11 cellular contexts compared by ENCODE assay signal in genomic region chr3:46393554-46394434, GRCh38. TPM values are rescaled to one million over a fixed set of nuclear protein-coding genes. Genes with fewer than 3 reads are reported as not detected.
DNase-seq lines count a peak whose midpoint lies in the region; TF ChIP-seq lines count a peak whose summit lies in the region.
"Had no signal": no experiment of that assay in that cellular context is flagged by ENCODE, and none has a peak within 500 bp of the region (broad histone marks: within the 10 kb centered on the region; RNA-seq: fewer than 3 reads in every experiment).

No MANE protein-coding gene starts in this region.

- no peak overlapping the region for H2BK5ac ChIP-seq in mesenchymal stem cell (ENCODE audit: low read depth, low read length, poor library complexity, severe bottlenecking)

- H3K9me2 ChIP-seq in PC-9 (ENCODE audit: insufficient read depth), result no peaks in the 10 kb centered on the region

- H3K4ac ChIP-seq in mesenchymal stem cell (ENCODE audit: low read depth in 1 of 2, low read length in 2 of 2), result no peak overlapping the region

- DNase-seq in AML-193 (lab: John Stamatoyannopoulos, UW), result peak; percentile 78 to 79
- DNase-seq in HuH-7 (ENCODE audit: low spot score), result peak; percentile 68
- peak in 1 of 2 experiments; percentile 91 for DNase-seq in PC-9
- DNase-seq in iPS DF 19.7 (ENCODE audit: low read depth, low spot score), result peak; percentile 20
- DNase-seq in OCI-M2 (lab: John Stamatoyannopoulos, UW; ENCODE audit: unreplicated experiment), result no peak
- DNase-seq in AG08396 (ENCODE audit: low spot score), result no peak
- DNase-seq in mesenchymal stem cell, result no peak
- DNase-seq in MG63, result no peak
- DNase-seq: cerebellar nuclear complex; NCI-H1417 treated with DMSO at 0.1 percent for 48 hours; stimulated activated CD4-positive, alpha-beta T cell treated with anti-CD3 and anti-CD28 coated beads, Interleukin-12 subunit alpha, Interleukin-12 subunit beta, amount 100 ng/mL, for 4 hours had no signal

- no peak overlapping the region for H3K23ac ChIP-seq in mesenchymal stem cell (ENCODE audit: low read length in 2 of 2)

- no peak overlapping the region for H2AK5ac ChIP-seq in mesenchymal stem cell (ENCODE audit: low read length, severe bottlenecking)

- no peak overlapping the region for H3K18ac ChIP-seq in mesenchymal stem cell (ENCODE audit: low read depth in 1 of 2, low read length in 2 of 2)

- no peak overlapping the region for H4K91ac ChIP-seq in mesenchymal stem cell (ENCODE audit: low read length)

- H4K8ac ChIP-seq in mesenchymal stem cell (ENCODE audit: low read length), result no peak overlapping the region

- H3F3A ChIP-seq in PC-9 (ENCODE audit: insufficient read depth, low read depth), result peaks cover 57% of the 10 kb centered on the region

- H3K27ac ChIP-seq in PC-9 (peak overlapping the region; percentile 95), mesenchymal stem cell (ENCODE audit: low read length, poor library complexity, severe bottlenecking) (no peak overlapping the region)

- no peaks in the 10 kb centered on the region for H4K20me1 ChIP-seq in PC-9 (ENCODE audit: insufficient read depth)

- H3K79me1 ChIP-seq in mesenchymal stem cell (replicated peaks; ENCODE audit: low read length, poor library complexity, severe bottlenecking), result no peaks in the 10 kb centered on the region

- H2BK12ac ChIP-seq in mesenchymal stem cell (ENCODE audit: low read length in 2 of 2), result no peak overlapping the region

- intact Hi-C loops in PC-9 (cut with micrococcal nuclease; ENCODE audit: unreplicated experiment), result no loop called here

- H3K9me3 ChIP-seq in PC-9 (ENCODE audit: insufficient read depth, low read depth) (no peaks in the 10 kb centered on the region), mesenchymal stem cell (ENCODE audit: control insufficient read depth, low read length) (no peaks in the 10 kb centered on the region), MG63 (no peaks in the 10 kb centered on the region)

- peaks cover 48% of the 10 kb centered on the region for H3K79me2 ChIP-seq in PC-9 (ENCODE audit: low read depth)

- H3K4me2 ChIP-seq in PC-9 (peak overlapping the region; percentile 71), mesenchymal stem cell (ENCODE audit: low read length, poor library complexity, severe bottlenecking) (no peak overlapping the region)

- H3K4me3 ChIP-seq in PC-9 (no peak overlapping the region), mesenchymal stem cell (ENCODE audit: insufficient read depth in 1 of 2, low read depth in 1 of 2, low read length in 2 of 2) (no peak overlapping the region), MG63 (no peak overlapping the region)

- H3K14ac ChIP-seq in mesenchymal stem cell (ENCODE audit: low read length in 2 of 2), result no peak overlapping the region

- CTCF ChIA-PET in PC-9 (lab: Charles Lee), result no interaction called here

- no peak for TF ChIP-seq CTCF in PC-9 (conservative IDR thresholded peaks at IDR 0.05)

- no TSS peak for BruUV-seq in PC-9 (replicated peaks; lab: Mats Ljungman, UMichigan)

- H3K4me1 ChIP-seq in PC-9 (replicated peaks; ENCODE audit: insufficient read depth) (peaks cover 77% of the 10 kb centered on the region), mesenchymal stem cell (ENCODE audit: control insufficient read depth, insufficient read depth, low read depth, low read length) (peaks cover 2% of the 10 kb centered on the region)

- H3K27me3 ChIP-seq in PC-9 (ENCODE audit: insufficient read depth, low read depth), result no peaks in the 10 kb centered on the region
- peaks cover 26 to 49% of the 10 kb centered on the region in 2 experiments for H3K27me3 ChIP-seq in mesenchymal stem cell (ENCODE audit: control insufficient read depth in 1 of 2, insufficient read depth in 1 of 2, low read length in 2 of 2)
- no peaks in the 10 kb centered on the region for H3K27me3 ChIP-seq in MG63

- POLR2A ChIA-PET in PC-9 (lab: Charles Lee; ENCODE audit: unreplicated experiment), result no interaction called here

- H2AFZ ChIP-seq in PC-9 (no peak overlapping the region), mesenchymal stem cell (ENCODE audit: low read depth, low read length) (no peak overlapping the region)

- peaks cover 13% of the 10 kb centered on the region for H3K36me3 ChIP-seq in PC-9 (ENCODE audit: low read depth)
- no peaks in the 10 kb centered on the region for H3K36me3 ChIP-seq in mesenchymal stem cell (ENCODE audit: control insufficient read depth in 1 of 2, insufficient read depth in 2 of 2, low read depth in 1 of 2, low read length in 2 of 2)
- no peaks in the 10 kb centered on the region for H3K36me3 ChIP-seq in MG63

- 78% methylated on average over 8 of the region's 8 CpGs for WGBS in mesenchymal stem cell

- no peak overlapping the region for H2BK15ac ChIP-seq in mesenchymal stem cell (ENCODE audit: low read depth, poor library complexity, severe bottlenecking)

- H2BK120ac ChIP-seq in mesenchymal stem cell (ENCODE audit: low read depth, low read length), result no peak overlapping the region

- H3K9ac ChIP-seq in mesenchymal stem cell (ENCODE audit: low read length), result no peak overlapping the region

RNA-seq across cellular contexts. Expression of gene CCRL2, which starts 13.3 kb away (rescaled TPM):
- 1.2 TPM in 2 replicates for total RNA-seq in PC-9 (2021)
- 0.08 TPM for polyA plus RNA-seq in mesenchymal stem cell (2013, experiment 1 of 2)
- polyA plus RNA-seq in mesenchymal stem cell (2013, experiment 2 of 2), result 0.08 TPM
- not detected in 2 replicates for total RNA-seq in MG63 (2014; rRNA removed; shearing (Covaris generic); ENCODE audit: low replicate concordance)

RNA-seq across cellular contexts. Expression of gene CCR5, which starts 23.0 kb away (rescaled TPM):
- not detected in 2 replicates for total RNA-seq in PC-9 (2021)
- not detected for polyA plus RNA-seq in mesenchymal stem cell (2013, experiment 1 of 2)
- polyA plus RNA-seq in mesenchymal stem cell (2013, experiment 2 of 2), result not detected
- total RNA-seq in MG63 (2014; rRNA removed; shearing (Covaris generic); ENCODE audit: low replicate concordance), result not detected in 2 replicates

RNA-seq across cellular contexts. Expression of gene CCR2, which starts 39.9 kb away (rescaled TPM):
- not detected in 2 replicates for total RNA-seq in PC-9 (2021)
- polyA plus RNA-seq in mesenchymal stem cell (2013, experiment 1 of 2), result not detected
- not detected for polyA plus RNA-seq in mesenchymal stem cell (2013, experiment 2 of 2)
- not detected in 2 replicates for total RNA-seq in MG63 (2014; rRNA removed; shearing (Covaris generic); ENCODE audit: low replicate concordance)

Comparison
In these comparisons a context has a peak if more than half of its experiments do, and no peak if none do; other contexts are left out.
1. DNase-seq: peak in AML-193 (2 of 2), HuH-7 (single experiment) and iPS DF 19.7 (single experiment); none in OCI-M2 (single experiment), AG08396 (single experiment), mesenchymal stem cell (single experiment) and MG63 (single experiment).